15 cellular contexts compared by ENCODE assay signal in the genomic region with DNA sequence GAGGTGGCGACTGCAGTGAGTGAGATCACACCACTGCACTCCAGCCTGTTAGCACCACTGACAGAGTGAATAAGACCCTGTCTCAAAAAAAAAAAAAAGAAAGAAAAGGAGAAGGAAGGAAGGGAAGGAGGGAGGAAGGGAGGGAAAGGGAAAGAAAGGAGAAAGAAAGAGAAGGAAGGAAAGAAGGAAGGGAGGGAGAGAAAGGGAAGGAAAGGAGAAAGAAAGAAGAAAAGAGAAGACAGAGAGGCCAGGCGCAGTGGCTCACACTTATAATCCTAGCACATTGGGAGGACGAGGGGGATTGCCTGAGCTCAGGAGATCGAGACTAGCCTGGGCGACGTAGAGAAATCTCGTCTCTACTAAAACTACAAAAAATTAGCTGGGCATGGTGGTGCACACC. TPM values are rescaled to one million over a fixed set of nuclear protein-coding genes. Genes with fewer than 3 reads are reported as not detected.
DNase-seq lines count a peak whose midpoint lies in the region; ATAC-seq and TF ChIP-seq lines count a peak whose summit lies in the region.
"Had no signal": no experiment of that assay in that cellular context is flagged by ENCODE, and none has a peak within 500 bp of the region (broad histone marks: within the 10 kb centered on the region; RNA-seq: fewer than 3 reads in every experiment).

No MANE protein-coding gene starts in this region.

- H3K9me3 ChIP-seq in trophoblast cell (ENCODE audit: insufficient read depth, low read depth, low read length), result no peaks in the 10 kb centered on the region

- no peaks in the 10 kb centered on the region for H3K36me3 ChIP-seq in trophoblast cell (ENCODE audit: control insufficient read depth in 1 of 2, insufficient read depth in 2 of 2, low read length in 2 of 2)

- H3K14ac ChIP-seq in trophoblast cell (ENCODE audit: low read length), result no peak overlapping the region

- H3K36me3 Mint-ChIP-seq in activated CD8-positive, alpha-beta T cell treated with anti-CD3 and anti-CD28 coated beads for 36 hours (ENCODE audit: low read depth), result peaks cover 6% of the 10 kb centered on the region
- H3K36me3 Mint-ChIP-seq in activated CD8-positive, alpha-beta T cell treated with anti-CD3 and anti-CD28 coated beads, Interleukin-2, amount 10 ng/mL, durations not matched to agents 7 days and 5 days (ENCODE audit: low read depth), result peaks cover 19% of the 10 kb centered on the region
- H3K36me3 Mint-ChIP-seq in chondrocyte (ENCODE audit: low read depth), result peaks cover 2% of the 10 kb centered on the region

- no peak overlapping the region for H3K4me3 ChIP-seq in trophoblast cell (ENCODE audit: low read depth, low read length)

- H3K18ac ChIP-seq in trophoblast cell (ENCODE audit: low read length), result no peak overlapping the region

- H3K27me3 Mint-ChIP-seq in activated CD8-positive, alpha-beta T cell treated with anti-CD3 and anti-CD28 coated beads for 36 hours, result no peaks in the 10 kb centered on the region
- H3K27me3 Mint-ChIP-seq in activated CD8-positive, alpha-beta T cell treated with anti-CD3 and anti-CD28 coated beads, Interleukin-2, amount 10 ng/mL, durations not matched to agents 7 days and 5 days (ENCODE audit: low read depth), result no peaks in the 10 kb centered on the region
- no peaks in the 10 kb centered on the region for H3K27me3 Mint-ChIP-seq in chondrocyte (ENCODE audit: low read depth)

- H4K8ac ChIP-seq in trophoblast cell (ENCODE audit: low read depth, low read length), result no peak overlapping the region

- H3K9me3 Mint-ChIP-seq in activated CD8-positive, alpha-beta T cell treated with anti-CD3 and anti-CD28 coated beads for 36 hours, result no peaks in the 10 kb centered on the region
- H3K9me3 Mint-ChIP-seq in activated CD8-positive, alpha-beta T cell treated with anti-CD3 and anti-CD28 coated beads, Interleukin-2, amount 10 ng/mL, durations not matched to agents 7 days and 5 days (ENCODE audit: insufficient read depth), result no peaks in the 10 kb centered on the region
- no peaks in the 10 kb centered on the region for H3K9me3 Mint-ChIP-seq in chondrocyte (ENCODE audit: low read depth)
- H3K9me3 Mint-ChIP-seq: CD8-positive, alpha-beta T cell had no signal

- no peaks in the 10 kb centered on the region for H3K79me1 ChIP-seq in trophoblast cell (ENCODE audit: low read length)

- no peak for ATAC-seq in activated CD8-positive, alpha-beta T cell treated with anti-CD3 and anti-CD28 coated beads for 36 hours
- ATAC-seq in activated CD8-positive, alpha-beta T cell treated with anti-CD3 and anti-CD28 coated beads, Interleukin-2, amount 10 ng/mL, durations not matched to agents 7 days and 5 days, result no peak
- ATAC-seq in HG03097 (IDR thresholded peaks at IDR 0.05; ENCODE audit: low FRiP score, unreplicated experiment), result no peak
- ATAC-seq: CD8-positive, alpha-beta T cell; HepG2 had no signal

- WGBS in trophoblast cell (ENCODE audit: extremely low coverage, insufficient coverage, insufficient read length), result no CpG with 5 or more reads among the region's 7 CpGs

- H3K9ac ChIP-seq in trophoblast cell (ENCODE audit: low read length), result no peak overlapping the region

- no peak overlapping the region for H2AFZ ChIP-seq in trophoblast cell (ENCODE audit: insufficient read depth, low read length, poor library complexity)

- peak overlapping the region; percentile 26 for H3K27ac ChIP-seq in trophoblast cell (ENCODE audit: low read depth, low read length)
- H3K27ac ChIP-seq: 22Rv1 had no signal

- no peak overlapping the region for H4K91ac ChIP-seq in trophoblast cell (ENCODE audit: low read depth, low read length)

- H3K27ac Mint-ChIP-seq in activated CD8-positive, alpha-beta T cell treated with anti-CD3 and anti-CD28 coated beads for 36 hours, result peak overlapping the region; percentile 35
- no peak overlapping the region for H3K27ac Mint-ChIP-seq in activated CD8-positive, alpha-beta T cell treated with anti-CD3 and anti-CD28 coated beads, Interleukin-2, amount 10 ng/mL, durations not matched to agents 7 days and 5 days
- peak overlapping the region; percentile 45 for H3K27ac Mint-ChIP-seq in chondrocyte (ENCODE audit: unreplicated experiment)
- H3K27ac Mint-ChIP-seq: CD8-positive, alpha-beta T cell had no signal

- no peak overlapping the region for H4K12ac ChIP-seq in trophoblast cell (ENCODE audit: low read depth, low read length)

- no peak for DNase-seq in activated CD8-positive, alpha-beta T cell treated with anti-CD3 and anti-CD28 coated beads for 36 hours
- no peak for DNase-seq in activated CD8-positive, alpha-beta T cell treated with anti-CD3 and anti-CD28 coated beads, Interleukin-2, amount 10 ng/mL, durations not matched to agents 7 days and 5 days
- DNase-seq in chondrocyte (ENCODE audit: low spot score) (no peak), trophoblast cell (no peak), NCI-H2107 treated with DMSO at 0.1 percent for 48 hours (lab: John Stamatoyannopoulos, UW; ENCODE audit: unreplicated experiment) (no peak), kidney glomerular epithelial cell (lab: John Stamatoyannopoulos, UW) (no peak), NCI-H82 treated with DMSO at 0.1 percent for 48 hours (lab: John Stamatoyannopoulos, UW; ENCODE audit: unreplicated experiment) (no peak)
- DNase-seq: CD8-positive, alpha-beta T cell; DMS53; GF-D8; HCEC 1CT had no signal

- POLR2A ChIA-PET in activated CD8-positive, alpha-beta T cell treated with anti-CD3 and anti-CD28 coated beads for 36 hours (lab: Charles Lee), result interaction anchor here (1.3 kb wide), 1 partner anchor 11 kb away, joined by 4 read pairs; no protein-coding TSS in a partner anchor
- POLR2A ChIA-PET in activated CD8-positive, alpha-beta T cell treated with anti-CD3 and anti-CD28 coated beads, Interleukin-2, amount 10 ng/mL, durations not matched to agents 7 days and 5 days (lab: Charles Lee), result no interaction called here

- no peak overlapping the region for H2BK12ac ChIP-seq in trophoblast cell (ENCODE audit: low read length)

- H3K4me2 ChIP-seq in trophoblast cell (ENCODE audit: low read length), result no peak overlapping the region

- no peaks in the 10 kb centered on the region for H3K27me3 ChIP-seq in trophoblast cell (ENCODE audit: insufficient read depth, low read length)

- no peak overlapping the region for H2AK5ac ChIP-seq in trophoblast cell (ENCODE audit: low read length)

- TF ChIP-seq CTCF in activated CD8-positive, alpha-beta T cell treated with anti-CD3 and anti-CD28 coated beads for 36 hours (IDR thresholded peaks at IDR 0.05), result no peak
- no peak for TF ChIP-seq CTCF in chondrocyte (IDR thresholded peaks at IDR 0.05)

- H2BK120ac ChIP-seq in trophoblast cell (ENCODE audit: insufficient read depth, low read length, poor library complexity), result no peak overlapping the region

- intact Hi-C loops in activated CD8-positive, alpha-beta T cell treated with anti-CD3 and anti-CD28 coated beads for 36 hours (cut with micrococcal nuclease), result no loop called here

- no peak overlapping the region for H3K23ac ChIP-seq in trophoblast cell (ENCODE audit: low read length)

- H3K4me1 ChIP-seq in trophoblast cell (ENCODE audit: control insufficient read depth in 1 of 2, insufficient read depth in 2 of 2, low read length in 2 of 2), result peaks cover 2 to 8% of the 10 kb centered on the region in 2 experiments

- CTCF ChIA-PET in activated CD8-positive, alpha-beta T cell treated with anti-CD3 and anti-CD28 coated beads for 36 hours (lab: Charles Lee), result interaction anchor here (1.0 to 14.3 kb wide), 3 partner anchors 10 to 21 kb away, joined by 3 to 218 read pairs (median 3); a partner anchor contains a TSS
- CTCF ChIA-PET in activated CD8-positive, alpha-beta T cell treated with anti-CD3 and anti-CD28 coated beads, Interleukin-2, amount 10 ng/mL, durations not matched to agents 7 days and 5 days (lab: Charles Lee), result interaction anchor here (1.3 to 3.9 kb wide), 3 partner anchors 10 to 12 kb away, joined by 3 to 16 read pairs (median 7); no protein-coding TSS in a partner anchor

- no peak overlapping the region for H3K4ac ChIP-seq in trophoblast cell (ENCODE audit: low read depth, low read length)

- H2BK5ac ChIP-seq in trophoblast cell (ENCODE audit: low read depth, low read length, poor library complexity), result no peak overlapping the region

- H3K4me3 Mint-ChIP-seq in activated CD8-positive, alpha-beta T cell treated with anti-CD3 and anti-CD28 coated beads for 36 hours, result no peak overlapping the region
- no peak overlapping the region for H3K4me3 Mint-ChIP-seq in activated CD8-positive, alpha-beta T cell treated with anti-CD3 and anti-CD28 coated beads, Interleukin-2, amount 10 ng/mL, durations not matched to agents 7 days and 5 days
- H3K4me3 Mint-ChIP-seq in chondrocyte (ENCODE audit: unreplicated experiment), result no peak overlapping the region
- H3K4me3 Mint-ChIP-seq: CD14-positive monocyte; CD8-positive, alpha-beta T cell had no signal

- peaks cover 62% of the 10 kb centered on the region for H3K4me1 Mint-ChIP-seq in activated CD8-positive, alpha-beta T cell treated with anti-CD3 and anti-CD28 coated beads for 36 hours (ENCODE audit: low read depth)
- H3K4me1 Mint-ChIP-seq in activated CD8-positive, alpha-beta T cell treated with anti-CD3 and anti-CD28 coated beads, Interleukin-2, amount 10 ng/mL, durations not matched to agents 7 days and 5 days (ENCODE audit: low read depth), result peaks cover 11% of the 10 kb centered on the region
- H3K4me1 Mint-ChIP-seq in chondrocyte (ENCODE audit: low read depth), result peaks cover 36% of the 10 kb centered on the region

- no peaks in the 10 kb centered on the region for H3K79me2 ChIP-seq in trophoblast cell (ENCODE audit: control insufficient read depth, insufficient read depth, low read length, poor library complexity)

RNA-seq across cellular contexts. Expression of a gene that starts 13.2 kb away (rescaled TPM):
- total RNA-seq in activated CD8-positive, alpha-beta T cell treated with anti-CD3 and anti-CD28 coated beads for 36 hours, result 10 to 100 TPM; 34.3 to 36.5 TPM
- 10 to 100 TPM; 38.4 to 41.2 TPM for total RNA-seq in activated CD8-positive, alpha-beta T cell treated with anti-CD3 and anti-CD28 coated beads, Interleukin-2, amount 10 ng/mL, durations not matched to agents 7 days and 5 days
- 48.1 to 56.9 TPM (median 48.3 TPM) in 3 replicates for total RNA-seq in chondrocyte
- polyA plus RNA-seq in trophoblast cell (2013), result 32.6 and 32.8 TPM in 2 replicates

RNA-seq across cellular contexts. Expression of a gene that starts 51.6 kb away (rescaled TPM):
- 10 to 100 TPM in 1 of 2 experiments, 1 to 10 TPM in 1; 9.4 to 10.7 TPM for total RNA-seq in activated CD8-positive, alpha-beta T cell treated with anti-CD3 and anti-CD28 coated beads for 36 hours
- total RNA-seq in activated CD8-positive, alpha-beta T cell treated with anti-CD3 and anti-CD28 coated beads, Interleukin-2, amount 10 ng/mL, durations not matched to agents 7 days and 5 days, result 1 to 10 TPM; 3.4 to 4.2 TPM
- 25.3 to 28.3 TPM (median 27.0 TPM) in 3 replicates for total RNA-seq in chondrocyte
- polyA plus RNA-seq in trophoblast cell (2013), result 9.4 and 9.5 TPM in 2 replicates
